Comparison of ENCODE assay signal across 25 cellular contexts in the genomic region with DNA sequence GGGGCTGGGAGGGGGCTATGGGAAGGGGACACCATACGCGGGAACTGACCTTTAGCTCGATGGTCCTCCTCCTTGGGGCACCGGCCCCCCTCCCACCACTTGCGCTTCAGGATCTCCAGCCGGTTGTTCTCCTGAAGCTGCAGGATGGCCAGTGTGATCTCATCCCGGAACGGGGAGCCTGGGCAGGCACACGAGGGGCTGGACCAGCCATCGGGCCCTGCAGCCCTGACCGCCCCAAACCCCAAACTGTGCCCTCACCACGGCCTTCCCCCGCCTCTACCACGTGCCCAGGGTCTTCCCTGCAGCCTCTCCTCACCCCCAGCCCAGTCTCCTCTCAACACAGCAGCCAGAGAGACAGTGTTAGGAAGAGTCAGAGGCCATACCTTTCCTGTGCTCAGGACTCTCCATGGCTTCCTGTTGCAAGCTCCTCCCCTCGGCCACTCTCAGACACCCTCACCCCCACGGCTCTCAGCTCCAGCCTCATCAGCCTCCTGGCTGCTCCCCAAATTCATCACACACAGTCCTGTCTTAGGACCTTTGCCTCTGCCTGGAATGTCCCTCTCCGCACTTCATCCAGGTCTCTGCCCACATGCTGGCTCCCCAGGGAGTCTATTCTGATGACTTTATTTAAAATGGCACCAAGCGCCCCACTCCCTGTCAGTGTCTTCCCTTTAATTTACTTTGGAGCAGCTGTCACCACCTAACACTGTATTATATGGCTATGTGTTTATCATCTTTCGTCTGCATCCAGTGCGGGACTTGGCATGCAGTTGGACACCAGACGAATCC. TPM values are rescaled to one million over a fixed set of nuclear protein-coding genes. Genes with fewer than 3 reads are reported as not detected.
"Had no signal": no experiment of that assay in that cellular context is flagged by ENCODE, and none has a peak within 500 bp of the region (broad histone marks: within the 10 kb centered on the region; RNA-seq: fewer than 3 reads in every experiment).

No MANE protein-coding gene starts in this region.

- ATAC-seq: activated CD8-positive, alpha-beta T cell treated with anti-CD3 and anti-CD28 coated beads, Interleukin-2, amount 10 ng/mL, durations not matched to agents 7 days and 5 days; activated naive CD8-positive, alpha-beta T cell treated with anti-CD3 and anti-CD28 coated beads, Interleukin-2, amount 50 U/mL, for 24 hours; gastroesophageal sphincter; heart left ventricle; left cardiac atrium; right lobe of liver; upper lobe of right lung had no signal

- DNase-seq: activated CD4-positive, alpha-beta T cell treated with anti-CD3 and anti-CD28 coated beads for 1 hour; activated CD4-positive, alpha-beta T cell treated with anti-CD3 and anti-CD28 coated beads, Interleukin-2, amount 50 U/mL, for 1 hour; activated CD8-positive, alpha-beta T cell treated with anti-CD3 and anti-CD28 coated beads, Interleukin-2, amount 10 ng/mL, durations not matched to agents 7 days and 5 days; activated gamma-delta T cell; activated naive CD4-positive, alpha-beta T cell treated with anti-CD3 and anti-CD28 coated beads, Interleukin-2, amount 50 U/mL, for 16 hours; activated naive CD8-positive, alpha-beta T cell treated with anti-CD3 and anti-CD28 coated beads, Interleukin-2, amount 50 U/mL, for 24 hours; caudate nucleus; dorsolateral prefrontal cortex; islet precursor cell; left cardiac atrium; nucleus accumbens; right lobe of liver; stimulated activated CD4-positive, alpha-beta T cell treated with anti-CD3 and anti-CD28 coated beads, Interleukin-1b, Interleukin-23, amount 100 ng/mL, for 48 hours; substantia nigra; thyroid gland; upper lobe of right lung had no signal

- H3K9me3 ChIP-seq: gastroesophageal sphincter, heart left ventricle, right lobe of liver, thyroid gland, upper lobe of right lung had no signal

- H3K36me3 ChIP-seq: heart left ventricle, right lobe of liver, thyroid gland, upper lobe of right lung had no signal

- H3K27ac Mint-ChIP-seq: activated CD8-positive, alpha-beta T cell treated with anti-CD3 and anti-CD28 coated beads, Interleukin-2, amount 10 ng/mL, durations not matched to agents 7 days and 5 days; activated naive CD8-positive, alpha-beta T cell treated with anti-CD3 and anti-CD28 coated beads, Interleukin-2, amount 50 U/mL, for 24 hours; activated T-helper 1 cell treated with anti-CD3 and anti-CD28 coated beads, Interleukin-12 subunit alpha, Interleukin-12 subunit beta, Interleukin-2, Interleukin-4 antibody, amounts not matched to agents 30 ng/mL and 10 ng/mL and 1 ng/mL, durations not matched to agents 14 hours and 24 hours and 36 hours; brain; memory B cell; nephron; stimulated activated naive CD8-positive, alpha-beta T cell treated with anti-CD3 and anti-CD28 coated beads, Interleukin-15, Interleukin-2, amounts not matched to agents 100 ng/mL and 50 ng/mL, for 24 hours had no signal

- H3K4me3 ChIP-seq: dorsolateral prefrontal cortex, gastroesophageal sphincter, heart left ventricle, right lobe of liver, skin epidermis, thyroid gland, upper lobe of right lung had no signal

- H3K27ac ChIP-seq: dorsolateral prefrontal cortex, gastroesophageal sphincter, heart left ventricle, right lobe of liver, skin epidermis, thyroid gland, upper lobe of right lung had no signal

- H3K27me3 ChIP-seq: thyroid gland had no signal

- H3K4me3 Mint-ChIP-seq: activated CD8-positive, alpha-beta T cell treated with anti-CD3 and anti-CD28 coated beads, Interleukin-2, amount 10 ng/mL, durations not matched to agents 7 days and 5 days; activated naive CD8-positive, alpha-beta T cell treated with anti-CD3 and anti-CD28 coated beads, Interleukin-2, amount 50 U/mL, for 24 hours; activated T-helper 1 cell treated with anti-CD3 and anti-CD28 coated beads, Interleukin-12 subunit alpha, Interleukin-12 subunit beta, Interleukin-2, Interleukin-4 antibody, amounts not matched to agents 30 ng/mL and 10 ng/mL and 1 ng/mL, durations not matched to agents 14 hours and 24 hours and 36 hours; brain; memory B cell; nephron; stimulated activated naive CD8-positive, alpha-beta T cell treated with anti-CD3 and anti-CD28 coated beads, Interleukin-15, Interleukin-2, amounts not matched to agents 100 ng/mL and 50 ng/mL, for 24 hours had no signal

- H3K9me3 Mint-ChIP-seq: activated naive CD8-positive, alpha-beta T cell treated with anti-CD3 and anti-CD28 coated beads, Interleukin-2, amount 50 U/mL, for 24 hours; activated T-helper 1 cell treated with anti-CD3 and anti-CD28 coated beads, Interleukin-12 subunit alpha, Interleukin-12 subunit beta, Interleukin-2, Interleukin-4 antibody, amounts not matched to agents 30 ng/mL and 10 ng/mL and 1 ng/mL, durations not matched to agents 14 hours and 24 hours and 36 hours; memory B cell; stimulated activated naive CD8-positive, alpha-beta T cell treated with anti-CD3 and anti-CD28 coated beads, Interleukin-15, Interleukin-2, amounts not matched to agents 100 ng/mL and 50 ng/mL, for 24 hours had no signal

- H3K4me1 ChIP-seq: right lobe of liver, upper lobe of right lung had no signal

RNA-seq across cellular contexts. Expression of gene ATP1A3, which starts 9.7 kb away (rescaled TPM):
- total RNA-seq: lower leg skin, upper lobe of right lung had no signal
